In the genomic region with DNA sequence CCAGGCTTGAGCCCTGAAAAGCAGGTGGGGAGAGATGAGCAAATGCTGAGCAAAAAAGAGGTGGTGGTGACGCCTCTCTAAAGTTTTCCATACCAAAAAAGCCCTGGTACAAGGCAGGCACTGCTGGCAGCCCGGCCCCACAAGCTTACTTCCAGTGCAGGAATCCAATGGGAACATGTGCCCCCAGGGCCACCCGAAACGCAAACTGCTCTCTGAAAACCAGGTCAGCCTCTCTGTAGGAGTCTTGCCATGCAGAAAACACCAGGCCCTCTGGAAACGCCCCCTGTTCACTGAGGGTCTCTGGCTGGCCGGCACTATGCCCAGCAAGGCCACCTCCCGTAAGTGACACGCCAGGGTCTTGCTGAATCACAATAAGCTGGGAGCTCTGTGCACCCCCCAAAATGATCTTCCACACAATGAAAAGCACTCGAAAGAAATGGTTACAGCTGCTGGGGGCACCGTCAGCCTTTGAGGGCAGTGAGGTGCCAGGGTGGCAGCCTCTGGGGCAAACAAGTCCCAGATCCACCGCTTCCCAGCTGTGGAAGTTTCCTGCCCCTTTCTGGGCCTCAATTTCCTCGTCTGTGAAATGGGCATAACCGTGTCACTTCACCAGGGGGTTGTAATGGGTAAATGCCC, we compare ENCODE assay signal across 9 cellular contexts.
DNase-seq lines count a peak whose midpoint lies in the region; ATAC-seq, FAIRE-seq and TF ChIP-seq lines count a peak whose summit lies in the region.
"Had no signal": no experiment of that assay in that cellular context is flagged by ENCODE, and none has a peak within 500 bp of the region (broad histone marks: within the 10 kb centered on the region; RNA-seq: fewer than 3 reads in every experiment).

No MANE protein-coding gene starts in this region.

- 81 to 100% methylated on average over 1 to 5 of the region's 13 CpGs for WGBS in gastroesophageal sphincter (ENCODE audit: low coverage in 1 of 2), 2 donors

- H4K20me1 ChIP-seq in OCI-LY1 (ENCODE audit: insufficient read depth, low read length): no peaks in the 10 kb centered on the region

- H3K4me1 ChIP-seq in OCI-LY1 (ENCODE audit: insufficient read depth, low read length, severe bottlenecking) (peaks cover 92% of the 10 kb centered on the region), gastroesophageal sphincter (peaks cover 2 to 69% (median 24%) of the 10 kb centered on the region in 3 donors)

- H2AFZ ChIP-seq in OCI-LY1 (ENCODE audit: low read length): no peak overlapping the region

- no peaks in the 10 kb centered on the region for H3K9me2 ChIP-seq in OCI-LY1 (ENCODE audit: low read depth, low read length)

- no peak for FAIRE-seq in GM12891 (lab: Jason Lieb, UNC)

- H3K36me3 ChIP-seq in OCI-LY1 (ENCODE audit: insufficient read depth, low read length) (no peaks in the 10 kb centered on the region), gastroesophageal sphincter (no peaks in the 10 kb centered on the region)

- no peak for TF ChIP-seq EP300 in gastroesophageal sphincter (IDR thresholded peaks at IDR 0.05)

- peak overlapping the region; percentile 40; the same call in 1 of the 2 replicates for H3K9ac ChIP-seq in OCI-LY1 (ENCODE audit: low read length)

- ATAC-seq in gastroesophageal sphincter: peak; percentile 13
- no peak for ATAC-seq in sciatic nerve
- ATAC-seq in GM19455 (IDR thresholded peaks at IDR 0.05; ENCODE audit: unreplicated experiment): no peak
- ATAC-seq: effector memory CD8-positive, alpha-beta T cell; right cardiac atrium had no signal

- DNase-seq in GM12891 (ENCODE audit: insufficient read length, low spot score) (no peak), sciatic nerve (ENCODE audit: low spot score) (peak; percentile 36), DMS153 (lab: John Stamatoyannopoulos, UW) (no peak)
- no peak for DNase-seq in stimulated activated naive CD4-positive, alpha-beta T cell (lab: John Stamatoyannopoulos, UW)
- DNase-seq: effector memory CD8-positive, alpha-beta T cell had no signal

- H3K9me3 ChIP-seq in OCI-LY1 (ENCODE audit: low read length): no peaks in the 10 kb centered on the region
- H3K9me3 ChIP-seq in gastroesophageal sphincter: no peaks in the 10 kb centered on the region

- TF ChIP-seq POLR2A in GM12891 (IDR thresholded peaks at IDR 0.05; ENCODE audit: low read depth, low read length) (0 out of 2 replicates have a peak, but pooled peaks have one; percentile 20), gastroesophageal sphincter (IDR thresholded peaks at IDR 0.05) (no peak)

- no peak overlapping the region for H3K4me2 ChIP-seq in OCI-LY1 (ENCODE audit: low read length)

- H3F3A ChIP-seq in OCI-LY1 (ENCODE audit: insufficient read depth, low read length): peaks cover 12% of the 10 kb centered on the region

- H3K79me2 ChIP-seq in OCI-LY1 (ENCODE audit: insufficient read depth, low read length): no peaks in the 10 kb centered on the region

- H3K4me3 ChIP-seq in OCI-LY1 (ENCODE audit: low read depth, low read length, poor library complexity, severe bottlenecking) (no peak overlapping the region), gastroesophageal sphincter (no peak overlapping the region)

- no peaks in the 10 kb centered on the region for H3K27me3 ChIP-seq in OCI-LY1 (ENCODE audit: insufficient read depth, low read length)
- H3K27me3 ChIP-seq in gastroesophageal sphincter: no peaks in the 10 kb centered on the region

- TF ChIP-seq CTCF in OCI-LY1 (IDR thresholded peaks at IDR 0.05; ENCODE audit: low read length): no peak
- TF ChIP-seq CTCF in gastroesophageal sphincter (IDR thresholded peaks at IDR 0.05): no peak

- peak overlapping the region; percentile 95 for H3K27ac ChIP-seq in OCI-LY1 (ENCODE audit: low read depth, low read length, poor library complexity, severe bottlenecking)
- H3K27ac ChIP-seq in gastroesophageal sphincter: peak overlapping the region; percentile 58 to 87 (median 84)

- intact Hi-C loops in sciatic nerve (cut with DNase I): no loop called here

TF ChIP-seq in GM12891, 5 proteins besides CTCF, POLR2A, EP300 and RAD21:
- TF ChIP-seq PAX5 (IDR thresholded peaks at IDR 0.05; ENCODE audit: insufficient read depth, low read length, severe bottlenecking) (no peak), POU2F2 (IDR thresholded peaks at IDR 0.05; ENCODE audit: low read depth, low read length) (no peak), POLR2AphosphoS5 (IDR thresholded peaks at IDR 0.05; ENCODE audit: low read depth, low read length) (no peak), TAF1 (IDR thresholded peaks at IDR 0.05; ENCODE audit: low read depth, low read length) (no peak), SPI1 (IDR thresholded peaks at IDR 0.05; ENCODE audit: low read depth, low read length) (no peak)
